24 cellular contexts compared by ENCODE assay signal in the genomic region with DNA sequence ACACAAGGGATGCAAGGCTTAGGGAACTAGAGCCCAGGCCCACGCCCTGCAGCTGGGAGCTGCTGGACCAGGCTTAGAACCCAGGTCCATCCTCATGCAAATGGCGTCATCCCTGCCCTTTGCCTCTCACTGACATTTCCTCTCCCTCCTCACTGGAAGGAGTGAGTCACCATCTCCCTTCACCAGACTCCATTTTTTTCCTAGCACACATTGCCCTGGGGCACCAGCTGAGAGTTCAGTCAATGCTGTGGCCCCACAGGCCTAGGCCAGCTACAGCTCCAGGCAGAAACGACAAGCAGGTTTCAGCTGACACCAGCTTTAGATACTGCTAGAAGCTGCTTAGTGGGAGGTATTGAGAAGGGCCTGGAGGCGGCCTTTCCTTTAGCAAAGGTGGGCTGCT.
DNase-seq lines count a peak whose midpoint lies in the region; ATAC-seq, FAIRE-seq and TF ChIP-seq lines count a peak whose summit lies in the region.
"Had no signal": no experiment of that assay in that cellular context is flagged by ENCODE, and none has a peak within 500 bp of the region (broad histone marks: within the 10 kb centered on the region; RNA-seq: fewer than 3 reads in every experiment).

No MANE protein-coding gene starts in this region.

- no peaks in the 10 kb centered on the region for H3K27me3 ChIP-seq in naive thymus-derived CD4-positive, alpha-beta T cell (ENCODE audit: control insufficient read depth in 2 of 2, insufficient read depth in 2 of 2, low read length in 2 of 2)
- H3K27me3 ChIP-seq: BLaER1, body of pancreas, pancreas, spleen, upper lobe of left lung had no signal

- H3K27ac Mint-ChIP-seq in naive thymus-derived CD4-positive, alpha-beta T cell, result no peak overlapping the region

- 41% methylated on average over 4 of the region's 4 CpGs for WGBS in A549 (ENCODE audit: missing lambda C conversion rate)

- H3K4me1 ChIP-seq in A549, result no peaks in the 10 kb centered on the region
- no peaks in the 10 kb centered on the region for H3K4me1 ChIP-seq in naive thymus-derived CD4-positive, alpha-beta T cell (ENCODE audit: control insufficient read depth in 2 of 2, insufficient read depth in 2 of 2, low read length in 2 of 2)
- H3K4me1 ChIP-seq: BLaER1, body of pancreas, pancreas, spleen, upper lobe of left lung had no signal

- no peaks in the 10 kb centered on the region for H3K4me1 Mint-ChIP-seq in naive thymus-derived CD4-positive, alpha-beta T cell

- no peak for TF ChIP-seq CTCF in A549 (IDR thresholded peaks at IDR 0.05)

- TF ChIP-seq EP300 in A549 (IDR thresholded peaks at IDR 0.05), result no peak

- H3K9me3 ChIP-seq in A549, result no peaks in the 10 kb centered on the region
- no peaks in the 10 kb centered on the region for H3K9me3 ChIP-seq in naive thymus-derived CD4-positive, alpha-beta T cell (ENCODE audit: control insufficient read depth in 2 of 3, low read length in 3 of 3)
- H3K9me3 ChIP-seq: body of pancreas, pancreas, upper lobe of left lung had no signal

- POLR2A ChIA-PET in A549 (lab: Yijun Ruan, JAX), result no interaction called here
- POLR2A ChIA-PET in naive thymus-derived CD4-positive, alpha-beta T cell (lab: Charles Lee), result no interaction called here

- H3K36me3 ChIP-seq in naive thymus-derived CD4-positive, alpha-beta T cell (ENCODE audit: control insufficient read depth in 2 of 3, insufficient read depth in 3 of 3, low read length in 3 of 3), result no peaks in the 10 kb centered on the region
- H3K36me3 ChIP-seq: BLaER1, pancreas, spleen, upper lobe of left lung had no signal

- peaks cover 0 to 3% (median 0%) of the 10 kb centered on the region in 11 donors for H3K9me3 Mint-ChIP-seq in naive thymus-derived CD4-positive, alpha-beta T cell

- no peak overlapping the region for H3K27ac ChIP-seq in A549
- no peak overlapping the region for H3K27ac ChIP-seq in naive thymus-derived CD4-positive, alpha-beta T cell (ENCODE audit: low read depth, low read length)
- H3K27ac ChIP-seq: BLaER1, body of pancreas, epithelial cell of prostate, pancreas, spleen, upper lobe of left lung had no signal

- DNase-seq in A549 (ENCODE audit: low read depth in 1 of 2, low spot score in 1 of 2) (no peak), H4 (ENCODE audit: low spot score) (peak; percentile 17), RPMI7951 (ENCODE audit: low read depth) (peak; percentile 9), iPS-NIHi7 (ENCODE audit: extremely low spot score) (peak; percentile 49), glomerular visceral epithelial cell (ENCODE audit: extremely low spot score) (no peak), NCI-H524 treated with DMSO at 0.1 percent for 48 hours (lab: John Stamatoyannopoulos, UW) (no peak)
- no peak for DNase-seq in naive thymus-derived CD4-positive, alpha-beta T cell
- DNase-seq: activated CD4-positive, alpha-beta T cell treated with anti-CD3 and anti-CD28 coated beads for 4 hours; activated T-cell treated with anti-CD3 and anti-CD28 coated beads, Interleukin-2, amount 50 U/mL, for 1 hour; body of pancreas; COR-L47; kidney glomerular epithelial cell; NCI-H1105 treated with DMSO at 0.1 percent for 48 hours; NCI-H2029 treated with DMSO at 0.1 percent for 48 hours; NCI-H226; NCI-H748 treated with DMSO at 0.1 percent for 48 hours; pancreas; spleen; stimulated activated CD4-positive, alpha-beta T cell treated with anti-CD3 and anti-CD28 coated beads, Interleukin-4, amount 100 ng/mL, for 1 hour; upper lobe of left lung had no signal

- CTCF ChIA-PET in A549 (lab: Yijun Ruan, JAX), result interaction anchor here (1.3 kb wide), 1 partner anchor 8 kb away, joined by 3 read pairs; no protein-coding TSS in a partner anchor
- CTCF ChIA-PET in naive thymus-derived CD4-positive, alpha-beta T cell (lab: Charles Lee), result no interaction called here

- peaks cover 0 to 7% (median 0%) of the 10 kb centered on the region in 5 donors for H3K27me3 Mint-ChIP-seq in naive thymus-derived CD4-positive, alpha-beta T cell

- no peak for TF ChIP-seq POLR2A in A549 (IDR thresholded peaks at IDR 0.05; ENCODE audit: low read length)

- FAIRE-seq in A549 (lab: Jason Lieb, UNC), result no peak
- FAIRE-seq: GM12878, pancreas had no signal

- intact Hi-C loops in naive thymus-derived CD4-positive, alpha-beta T cell (cut with micrococcal nuclease), result no loop called here

- H3K36me3 Mint-ChIP-seq in naive thymus-derived CD4-positive, alpha-beta T cell, result no peaks in the 10 kb centered on the region

- no peak for ATAC-seq in A549
- ATAC-seq in naive thymus-derived CD4-positive, alpha-beta T cell, result no peak
- ATAC-seq in GM19463 (IDR thresholded peaks at IDR 0.05; ENCODE audit: unreplicated experiment), result no peak
- ATAC-seq: body of pancreas, GM12878, pancreas had no signal

- H3K4me3 ChIP-seq in A549, result no peak overlapping the region
- no peak overlapping the region for H3K4me3 ChIP-seq in naive thymus-derived CD4-positive, alpha-beta T cell (ENCODE audit: low read length)
- H3K4me3 ChIP-seq: BLaER1, body of pancreas, GM12878, pancreas, spleen, upper lobe of left lung had no signal

- TF ChIP-seq RAD21 in A549 (conservative IDR thresholded peaks at IDR 0.05 in 1 of 2, IDR thresholded peaks at IDR 0.05 in 1 of 2), result no peak

- no peak overlapping the region for H3K4me2 ChIP-seq in A549
- H3K4me2 ChIP-seq: BLaER1 had no signal

- H3K4me3 Mint-ChIP-seq in naive thymus-derived CD4-positive, alpha-beta T cell, result no peak overlapping the region

TF ChIP-seq in A549, 52 proteins besides CTCF, POLR2A, EP300 and RAD21:
- TF ChIP-seq FOSB (CRISPR knock-in tag; IDR thresholded peaks at IDR 0.05) (no peak), CHD4 (IDR thresholded peaks at IDR 0.05; ENCODE audit: borderline replicate concordance) (no peak), FOSL2 (IDR thresholded peaks at IDR 0.05) (no peak), FOSL2 (CRISPR knock-in tag; IDR thresholded peaks at IDR 0.05) (0 out of 2 replicates have a peak, but pooled peaks have one; percentile 6)

Comparison
In these comparisons a context has a peak if more than half of its experiments do, and no peak if none do; other contexts are left out.
1. DNase-seq: peak in H4 (single experiment), RPMI7951 (single experiment) and iPS-NIHi7 (single experiment); none in A549 (0 of 2), naive thymus-derived CD4-positive, alpha-beta T cell (0 of 9), glomerular visceral epithelial cell (single experiment) and NCI-H524 treated with DMSO at 0.1 percent for 48 hours (single experiment).